ENCODE assay signal across 24 cellular contexts in genomic region chr20:22264917-22265316, GRCh38.
DNase-seq lines count a peak whose midpoint lies in the region; ATAC-seq lines count a peak whose summit lies in the region.
"Had no signal": no experiment of that assay in that cellular context is flagged by ENCODE, and none has a peak within 500 bp of the region (broad histone marks: within the 10 kb centered on the region; RNA-seq: fewer than 3 reads in every experiment).

No MANE protein-coding gene starts in this region.

- H2BK5ac ChIP-seq in neuronal stem cell (ENCODE audit: low read length) = no peak overlapping the region

- no peak overlapping the region for H2BK15ac ChIP-seq in neuronal stem cell (ENCODE audit: low read length)

- H2AK5ac ChIP-seq in neuronal stem cell (ENCODE audit: low read depth, low read length) = no peak overlapping the region

- H4K91ac ChIP-seq in neuronal stem cell (ENCODE audit: low read depth, low read length, poor library complexity) = no peak overlapping the region

- H3K4me2 ChIP-seq in neuronal stem cell (ENCODE audit: insufficient read depth, low read length, poor library complexity, severe bottlenecking) = no peak overlapping the region
- H3K4me2 ChIP-seq: BLaER1 had no signal

- no peak overlapping the region for H2BK12ac ChIP-seq in neuronal stem cell (ENCODE audit: low read length)

- H3K27me3 ChIP-seq in neuronal stem cell (ENCODE audit: control insufficient read depth in 3 of 3, insufficient read depth in 3 of 3, low read depth in 1 of 3, low read length in 3 of 3) = no peaks in the 10 kb centered on the region
- H3K27me3 ChIP-seq: BE2C, BLaER1 had no signal

- no peak overlapping the region for H3K4me3 ChIP-seq in neuronal stem cell (ENCODE audit: low read length in 2 of 2)
- H3K4me3 ChIP-seq: BLaER1, GM12878 had no signal

- H3K4me1 ChIP-seq in neuronal stem cell (ENCODE audit: control insufficient read depth in 2 of 2, insufficient read depth in 1 of 2, low read depth in 1 of 2, low read length in 2 of 2) = no peaks in the 10 kb centered on the region
- H3K4me1 ChIP-seq: BE2C, BLaER1 had no signal

- H3K9ac ChIP-seq in neuronal stem cell (ENCODE audit: low read depth, low read length, poor library complexity) = no peak overlapping the region
- H3K9ac ChIP-seq: BLaER1 had no signal

- H3K27ac ChIP-seq in caudate nucleus (ENCODE audit: low read depth, low read length) (peak overlapping the region; percentile 24), neuronal stem cell (replicated peaks; ENCODE audit: low read length) (no peak overlapping the region)
- H3K27ac ChIP-seq: BLaER1 had no signal

- DNase-seq in HT1080 (ENCODE audit: low read depth) (peak; percentile 25), M059J (ENCODE audit: low read depth) (peak; percentile 4), caudate nucleus (lab: John Stamatoyannopoulos, UW) (peak in 8 of 61 donors; percentile 1 to 38 (median 11)), superior temporal gyrus (ENCODE audit: extremely low spot score) (peak; percentile 8), neuronal stem cell (ENCODE audit: low spot score) (no peak)
- no peak for DNase-seq in NK-92 treated with Interleukin-12 subunit alpha and Interleukin-12 subunit beta, amount 100 ng/mL, for 24 hours (lab: John Stamatoyannopoulos, UW)
- DNase-seq: 8988T; ACHN; BE2C; C1 segment of cervical spinal cord; CD4-positive, alpha-beta memory T cell; CD4-positive, CD25-positive, alpha-beta regulatory T cell; CD8-positive, alpha-beta memory T cell; COR-L47; DMS 273 treated with DMSO at 0.1 percent for 48 hours; DMS153; DMS53; DMS79; DND-41; EL; GDM1 had no signal

- no peak overlapping the region for H2AFZ ChIP-seq in neuronal stem cell (ENCODE audit: low read length)

- no peak overlapping the region for H4K8ac ChIP-seq in neuronal stem cell (ENCODE audit: low read depth, low read length)

- H3K18ac ChIP-seq in neuronal stem cell (ENCODE audit: low read length) = no peak overlapping the region

- no peaks in the 10 kb centered on the region for H3K36me3 ChIP-seq in neuronal stem cell (replicated peaks in 1 of 2; ENCODE audit: control insufficient read depth in 2 of 2, insufficient read depth in 2 of 2, low read length in 2 of 2)
- H3K36me3 ChIP-seq: BE2C, BLaER1 had no signal

- no CpG with 5 or more reads among the region's 4 CpGs for WGBS in neuronal stem cell (ENCODE audit: extremely low coverage in 2 of 2, insufficient read length in 2 of 2, insufficient replicate concordance in 1 of 2), 2 donors

- H2BK120ac ChIP-seq in neuronal stem cell (ENCODE audit: low read depth, low read length) = no peak overlapping the region

- no peak overlapping the region for H3K14ac ChIP-seq in neuronal stem cell (ENCODE audit: low read length)

- no peak for ATAC-seq in HG02973 (IDR thresholded peaks at IDR 0.05; ENCODE audit: unreplicated experiment)
- ATAC-seq: GM12878 had no signal

- H3K4ac ChIP-seq in neuronal stem cell (ENCODE audit: low read length) = no peak overlapping the region

- no peaks in the 10 kb centered on the region for H3K79me1 ChIP-seq in neuronal stem cell (ENCODE audit: low read depth, low read length)

- no peaks in the 10 kb centered on the region for H3K9me3 ChIP-seq in neuronal stem cell (replicated peaks in 1 of 2; ENCODE audit: control insufficient read depth in 2 of 2, insufficient read depth in 1 of 2, low read depth in 1 of 2, low read length in 2 of 2)
- H3K9me3 ChIP-seq: BE2C, BLaER1 had no signal

- H3K23ac ChIP-seq in neuronal stem cell (ENCODE audit: low read depth, low read length, poor library complexity) = no peak overlapping the region

Comparison
In these comparisons a context has a peak if more than half of its experiments do, and no peak if none do; other contexts are left out.
1. DNase-seq: peak in HT1080 (single experiment), M059J (single experiment) and superior temporal gyrus (single experiment); none in NK-92 treated with Interleukin-12 subunit alpha and Interleukin-12 subunit beta, amount 100 ng/mL, for 24 hours (single experiment) and neuronal stem cell (single experiment).